In the genomic region with DNA sequence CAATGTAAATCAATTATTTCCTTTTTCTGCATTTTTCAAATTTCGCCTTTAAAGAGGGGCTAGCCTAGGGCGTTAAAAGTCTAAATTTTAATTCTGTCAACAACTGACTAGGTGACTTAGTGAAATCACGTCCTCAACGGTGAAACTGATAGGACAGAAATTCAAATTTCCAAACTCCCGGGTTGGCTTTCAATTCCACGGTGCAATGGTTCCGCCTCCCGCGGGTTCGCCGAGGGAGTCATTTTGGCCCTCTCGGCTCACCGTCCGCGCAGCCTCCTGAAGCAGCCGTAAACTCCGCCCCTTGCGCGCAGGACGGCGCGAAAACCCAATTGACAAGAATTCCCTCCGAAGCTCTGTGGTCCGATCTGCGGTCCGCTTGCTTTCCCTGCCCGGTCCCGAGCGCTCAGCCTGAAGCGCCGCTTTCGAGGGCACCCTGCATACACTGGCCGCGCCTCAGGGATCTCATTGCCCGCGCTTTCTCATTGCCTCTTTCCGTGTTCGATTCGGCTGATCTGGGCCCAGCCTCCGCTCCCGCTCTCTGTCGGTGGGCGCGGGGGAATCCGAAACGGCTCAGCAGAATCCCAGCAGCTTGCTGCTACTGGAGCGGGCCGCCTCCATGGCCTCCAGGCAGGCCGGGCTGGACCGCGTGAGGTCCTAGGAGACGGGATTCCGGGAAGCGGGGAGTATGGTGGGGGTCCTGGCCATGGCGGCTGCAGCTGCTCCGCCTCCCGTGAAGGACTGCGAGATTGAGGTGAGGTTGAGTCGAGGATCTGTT, we compare ENCODE assay signal across 8 cellular contexts. TPM values are rescaled to one million over a fixed set of nuclear protein-coding genes. Genes with fewer than 3 reads are reported as not detected.
DNase-seq lines count a peak whose midpoint lies in the region; ATAC-seq, FAIRE-seq and TF ChIP-seq lines count a peak whose summit lies in the region.

A gene with protein sequence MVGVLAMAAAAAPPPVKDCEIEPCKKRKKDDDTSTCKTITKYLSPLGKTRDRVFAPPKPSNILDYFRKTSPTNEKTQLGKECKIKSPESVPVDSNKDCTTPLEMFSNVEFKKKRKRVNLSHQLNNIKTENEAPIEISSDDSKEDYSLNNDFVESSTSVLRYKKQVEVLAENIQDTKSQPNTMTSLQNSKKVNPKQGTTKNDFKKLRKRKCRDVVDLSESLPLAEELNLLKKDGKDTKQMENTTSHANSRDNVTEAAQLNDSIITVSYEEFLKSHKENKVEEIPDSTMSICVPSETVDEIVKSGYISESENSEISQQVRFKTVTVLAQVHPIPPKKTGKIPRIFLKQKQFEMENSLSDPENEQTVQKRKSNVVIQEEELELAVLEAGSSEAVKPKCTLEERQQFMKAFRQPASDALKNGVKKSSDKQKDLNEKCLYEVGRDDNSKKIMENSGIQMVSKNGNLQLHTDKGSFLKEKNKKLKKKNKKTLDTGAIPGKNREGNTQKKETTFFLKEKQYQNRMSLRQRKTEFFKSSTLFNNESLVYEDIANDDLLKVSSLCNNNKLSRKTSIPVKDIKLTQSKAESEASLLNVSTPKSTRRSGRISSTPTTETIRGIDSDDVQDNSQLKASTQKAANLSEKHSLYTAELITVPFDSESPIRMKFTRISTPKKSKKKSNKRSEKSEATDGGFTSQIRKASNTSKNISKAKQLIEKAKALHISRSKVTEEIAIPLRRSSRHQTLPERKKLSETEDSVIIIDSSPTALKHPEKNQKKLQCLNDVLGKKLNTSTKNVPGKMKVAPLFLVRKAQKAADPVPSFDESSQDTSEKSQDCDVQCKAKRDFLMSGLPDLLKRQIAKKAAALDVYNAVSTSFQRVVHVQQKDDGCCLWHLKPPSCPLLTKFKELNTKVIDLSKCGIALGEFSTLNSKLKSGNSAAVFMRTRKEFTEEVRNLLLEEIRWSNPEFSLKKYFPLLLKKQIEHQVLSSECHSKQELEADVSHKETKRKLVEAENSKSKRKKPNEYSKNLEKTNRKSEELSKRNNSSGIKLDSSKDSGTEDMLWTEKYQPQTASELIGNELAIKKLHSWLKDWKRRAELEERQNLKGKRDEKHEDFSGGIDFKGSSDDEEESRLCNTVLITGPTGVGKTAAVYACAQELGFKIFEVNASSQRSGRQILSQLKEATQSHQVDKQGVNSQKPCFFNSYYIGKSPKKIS (N-terminal part only) (plus strand): TSS at position 304 of the 775 bp plus-strand sequence. CDS start 382 bp downstream, at position 686.

- H3K9ac ChIP-seq in smooth muscle cell (ENCODE audit: low read depth) = peak within 1 kb of the TSS; percentile 79

- no peaks in the 10 kb centered on the region for H3K9me3 ChIP-seq in smooth muscle cell (replicated peaks; ENCODE audit: low read depth)

- H3K27me3 ChIP-seq in bronchial epithelial cell (ENCODE audit: control insufficient read depth, insufficient read depth, low read length) (no peaks in the 10 kb centered on the region), smooth muscle cell (ENCODE audit: low read depth) (no peaks in the 10 kb centered on the region)

- no peaks in the 10 kb centered on the region for H3K36me3 ChIP-seq in bronchial epithelial cell (ENCODE audit: control insufficient read depth, insufficient read depth, low read length)
- no peaks in the 10 kb centered on the region for H3K36me3 ChIP-seq in smooth muscle cell (ENCODE audit: low read depth)

- ATAC-seq in HG03175 (IDR thresholded peaks at IDR 0.05; ENCODE audit: unreplicated experiment) (peak; percentile 67), HG02870 (IDR thresholded peaks at IDR 0.05; ENCODE audit: unreplicated experiment) (no peak)

- H3K27ac ChIP-seq in smooth muscle cell (ENCODE audit: low read depth) = no peak within 1 kb of the TSS

- peak within 1 kb of the TSS; percentile 99 for H2AFZ ChIP-seq in smooth muscle cell (ENCODE audit: low read depth)

- H3K4me2 ChIP-seq in smooth muscle cell = peak within 1 kb of the TSS; percentile 92

- DNase-seq in GM13976 (ENCODE audit: low spot score) (peak; percentile 92), NCI-H345 (lab: John Stamatoyannopoulos, UW) (peak; percentile 95), bronchial epithelial cell (ENCODE audit: low read depth) (peak; percentile 79), inferior parietal cortex (ENCODE audit: extremely low spot score) (peak; percentile 94), smooth muscle cell (lab: John Stamatoyannopoulos, UW; ENCODE audit: unreplicated experiment) (peak; percentile 41)

- peaks cover 14% of the 10 kb centered on the region for H3K4me1 ChIP-seq in smooth muscle cell (ENCODE audit: low read depth)

- H3K4me3 ChIP-seq in WI38 (ENCODE audit: low read depth, low read length) = peak within 1 kb of the TSS; percentile 71
- H3K4me3 ChIP-seq in bronchial epithelial cell (ENCODE audit: low read depth, low read length) = peak within 1 kb of the TSS; percentile 92
- H3K4me3 ChIP-seq in smooth muscle cell = peak within 1 kb of the TSS; percentile 80

- peaks cover 15% of the 10 kb centered on the region for H3K79me2 ChIP-seq in smooth muscle cell (ENCODE audit: low read depth)

- TF ChIP-seq CTCF in GM13976 (IDR thresholded peaks at IDR 0.05; ENCODE audit: borderline replicate concordance, control extremely low read depth, extremely low read depth, insufficient read depth, missing control alignments) (no peak), WI38 (IDR thresholded peaks at IDR 0.05; ENCODE audit: low read depth, low read length) (no peak), bronchial epithelial cell (IDR thresholded peaks at IDR 0.05; ENCODE audit: insufficient read depth, low read length, severe bottlenecking) (no peak), smooth muscle cell (IDR thresholded peaks at IDR 0.05; ENCODE audit: borderline replicate concordance, insufficient read depth, poor library complexity, severe bottlenecking) (no peak)

- no peaks in the 10 kb centered on the region for H4K20me1 ChIP-seq in smooth muscle cell (ENCODE audit: low read depth)

- 1% methylated on average over 59 of the region's 59 CpGs for WGBS in smooth muscle cell (ENCODE audit: low lambda C conversion rate)

- in situ Hi-C loops in GM13976 (cut with MboI; ENCODE audit: low sequenced_read_pairs, unreplicated experiment) = no loop called here

- no peaks in the 10 kb centered on the region for H3F3A ChIP-seq in smooth muscle cell (ENCODE audit: low read depth)

- no peak for FAIRE-seq in bronchial epithelial cell (lab: Jason Lieb, UNC)

RNA-seq across cellular contexts. Expression of the gene that starts here (rescaled TPM):
- total RNA-seq in bronchial epithelial cell = 0.38 and 0.53 TPM in 2 replicates
- 3.5 and 4.7 TPM in 2 replicates for total RNA-seq in smooth muscle cell
- 2.1 and 2.6 TPM in 2 replicates for polyA plus RNA-seq in smooth muscle cell

Comparison
In these comparisons a context has a peak if more than half of its experiments do, and no peak if none do; other contexts are left out.
1. Peak in DNase-seq and H3K4me3 ChIP-seq in bronchial epithelial cell; RNA of the gene not detected or under 1 TPM.
2. DNase-seq: peak in every context shown above with its lines; median percentile 95 in NCI-H345; 94 in inferior parietal cortex; 92 in GM13976; 79 in bronchial epithelial cell; 41 in smooth muscle cell.